In genomic region chr20:61849376-61849775, GRCh38 we compare ENCODE assay signal across 22 cellular contexts.
DNase-seq lines count a peak whose midpoint lies in the region; ATAC-seq, FAIRE-seq and TF ChIP-seq lines count a peak whose summit lies in the region.
"Had no signal": no experiment of that assay in that cellular context is flagged by ENCODE, and none has a peak within 500 bp of the region (broad histone marks: within the 10 kb centered on the region; RNA-seq: fewer than 3 reads in every experiment).

No MANE protein-coding gene starts in this region.

- CTCF ChIA-PET in HepG2 (lab: Yijun Ruan, JAX; ENCODE audit: low intra/inter-chr PET ratio, low total read pairs) = no interaction called here

- TF ChIP-seq CTCF in HepG2 (CRISPR knock-in tag; IDR thresholded peaks at IDR 0.05) (no peak), osteoblast (IDR thresholded peaks at IDR 0.05; ENCODE audit: extremely low read depth, low read depth, low read length) (no peak), spleen (IDR thresholded peaks at IDR 0.05 in 8 of 11, conservative IDR thresholded peaks at IDR 0.05 in 3 of 11) (no peak), body of pancreas (IDR thresholded peaks at IDR 0.05) (no peak)

- no peak overlapping the region for H3K9ac ChIP-seq in HepG2 (ENCODE audit: insufficient read depth, low read depth, low read length)
- H3K9ac ChIP-seq: GM23248 had no signal

- in situ Hi-C loops in HepG2 (cut with HindIII; ENCODE audit: extremely low pct_ligation_motif_present, low pct_unique_long_range_greater_than_20kb) = no loop called here

- H3K4me2 ChIP-seq in HepG2 (ENCODE audit: low read depth, low read length) = no peak overlapping the region
- no peak overlapping the region for H3K4me2 ChIP-seq in osteoblast (ENCODE audit: insufficient read depth, low read length)
- H3K4me2 ChIP-seq: A549 had no signal

- peaks cover 32 to 87% of the 10 kb centered on the region in 2 experiments; a peak in 4 of 5 replicates for H3K27me3 ChIP-seq in HepG2 (ENCODE audit: control insufficient read depth in 1 of 2, insufficient read depth in 2 of 2, low read length in 2 of 2)
- no peaks in the 10 kb centered on the region for H3K27me3 ChIP-seq in osteoblast (ENCODE audit: insufficient read depth, low read length)
- H3K27me3 ChIP-seq in spleen (replicated peaks in 1 of 7) = peaks cover 0 to 24% (median 0%) of the 10 kb centered on the region in 7 donors
- no peaks in the 10 kb centered on the region for H3K27me3 ChIP-seq in effector memory CD4-positive, alpha-beta T cell (replicated peaks; ENCODE audit: control insufficient read depth, insufficient read depth, low read length, poor library complexity, severe bottlenecking)
- no peaks in the 10 kb centered on the region for H3K27me3 ChIP-seq in body of pancreas

- H3K36me3 ChIP-seq in HepG2 (replicated peaks in 1 of 2; ENCODE audit: control insufficient read depth in 1 of 2, insufficient read depth in 2 of 2, low read length in 2 of 2) (no peaks in the 10 kb centered on the region), osteoblast (ENCODE audit: insufficient read depth, low read length) (no peaks in the 10 kb centered on the region), spleen (no peaks in the 10 kb centered on the region), body of pancreas (replicated peaks in 1 of 2; ENCODE audit: insufficient read depth in 1 of 2, low read depth in 2 of 2) (no peaks in the 10 kb centered on the region)
- no peaks in the 10 kb centered on the region for H3K36me3 ChIP-seq in effector memory CD4-positive, alpha-beta T cell (ENCODE audit: control insufficient read depth, insufficient read depth, low read length)

- no peak for TF ChIP-seq RAD21 in HepG2 (CRISPR knock-in tag; IDR thresholded peaks at IDR 0.05)

- H3K27ac ChIP-seq in HepG2 (ENCODE audit: extremely low read length, insufficient read depth, low read length) (no peak overlapping the region), osteoblast (ENCODE audit: low read depth, low read length) (no peak overlapping the region), spleen (no peak overlapping the region), body of pancreas (no peak overlapping the region)
- H3K27ac ChIP-seq in effector memory CD4-positive, alpha-beta T cell (ENCODE audit: insufficient read depth, low read length, poor library complexity, severe bottlenecking) = no peak overlapping the region
- H3K27ac ChIP-seq: A549, C4-2B, GM23248 had no signal

- H3K79me2 ChIP-seq in HepG2 (ENCODE audit: insufficient read depth, low read length) (no peaks in the 10 kb centered on the region), osteoblast (ENCODE audit: insufficient read depth, low read length) (no peaks in the 10 kb centered on the region)

- 3% methylated on average over 9 of the region's 11 CpGs for WGBS in HepG2 (ENCODE audit: low lambda C conversion rate)
- WGBS in spleen, 5 donors = 79 to 88% (median 85%) methylated on average over 9 to 11 of the region's 11 CpGs
- 67% methylated on average over 11 of the region's 11 CpGs; no CpG with 5 or more reads in 1 of the 2 donors for WGBS in body of pancreas, 2 donors

- TF ChIP-seq POLR2A in HepG2 (IDR thresholded peaks at IDR 0.05; ENCODE audit: insufficient read depth in 1 of 2, low read depth in 2 of 2, low read length in 2 of 2) (no peak), spleen (IDR thresholded peaks at IDR 0.05) (no peak), body of pancreas (IDR thresholded peaks at IDR 0.05) (no peak)

- BruUV-seq in HepG2 (replicated peaks; lab: Mats Ljungman, UMichigan) = no TSS peak

- ATAC-seq in HepG2 = no peak; the same call in 2 of the 3 replicates
- no peak for ATAC-seq in body of pancreas
- ATAC-seq: A549; CD8-positive, alpha-beta T cell had no signal

- no peak overlapping the region for H2AFZ ChIP-seq in HepG2 (ENCODE audit: low read length)
- no peak overlapping the region for H2AFZ ChIP-seq in osteoblast (ENCODE audit: low read length)
- H2AFZ ChIP-seq: GM23248 had no signal

- intact Hi-C loops in HepG2 (cut with micrococcal nuclease; ENCODE audit: unreplicated experiment) (no loop called here), spleen (cut with DNase I; ENCODE audit: low total_unique reads) (no loop called here), body of pancreas (cut with DNase I) (no loop called here)

- H3K9me3 ChIP-seq in HepG2 (ENCODE audit: low read length) (0 out of 2 replicates have a peak, but pooled peaks cover 6% of the 10 kb centered on the region), osteoblast (ENCODE audit: low read depth, low read length) (no peaks in the 10 kb centered on the region), spleen (peaks cover 0 to 32% (median 0%) of the 10 kb centered on the region in 8 donors), body of pancreas (no peaks in the 10 kb centered on the region)
- H3K9me3 ChIP-seq in effector memory CD4-positive, alpha-beta T cell (ENCODE audit: control insufficient read depth, low read length) = no peaks in the 10 kb centered on the region
- H3K9me3 ChIP-seq: A549 had no signal

- POLR2A ChIA-PET in HepG2 (lab: Yijun Ruan, JAX) = no interaction called here

- no peak for DNase-seq in HTR-8/SVneo (ENCODE audit: insufficient read length, low spot score)
- no peak for DNase-seq in HepG2 (ENCODE audit: low spot score)
- DNase-seq in osteoblast (ENCODE audit: insufficient read length, low spot score, missing footprints) = peak; percentile 38
- DNase-seq in spleen = peak; percentile 56
- DNase-seq in effector memory CD4-positive, alpha-beta T cell = no peak
- no peak for DNase-seq in NCI-H82 treated with DMSO at 0.1 percent for 48 hours (lab: John Stamatoyannopoulos, UW; ENCODE audit: unreplicated experiment)
- no peak for DNase-seq in body of pancreas
- DNase-seq: 8988T; ACHN; Caco-2; CD4-positive, CD25-positive, alpha-beta regulatory T cell; CD8-positive, alpha-beta T cell; DMS153; DND-41; GM23248; H7; HCEC 1CT had no signal

- H3K4me1 ChIP-seq in HepG2 (ENCODE audit: insufficient read depth, low read length) (no peaks in the 10 kb centered on the region), osteoblast (ENCODE audit: insufficient read depth, low read length) (no peaks in the 10 kb centered on the region), spleen (no peaks in the 10 kb centered on the region), body of pancreas (no peaks in the 10 kb centered on the region)
- no peaks in the 10 kb centered on the region for H3K4me1 ChIP-seq in effector memory CD4-positive, alpha-beta T cell (ENCODE audit: control insufficient read depth, insufficient read depth, low read length, poor library complexity, severe bottlenecking)
- H3K4me1 ChIP-seq: A549, Caco-2 had no signal

- peak; percentile 13 for FAIRE-seq in HTR-8/SVneo (lab: Jason Lieb, UNC)
- no peak for FAIRE-seq in HepG2 (lab: Jason Lieb, UNC)
- FAIRE-seq: A549, G401.6, GM12892, H1 had no signal

- H4K20me1 ChIP-seq in HepG2 (ENCODE audit: insufficient read depth, low read length) = no peaks in the 10 kb centered on the region
- no peaks in the 10 kb centered on the region for H4K20me1 ChIP-seq in osteoblast (ENCODE audit: insufficient read depth, low read length)

- TF ChIP-seq EP300 in HepG2 (IDR thresholded peaks at IDR 0.05; ENCODE audit: low read depth in 2 of 2, low read length in 2 of 2) = no peak
- TF ChIP-seq EP300 in HepG2 (CRISPR knock-in tag; IDR thresholded peaks at IDR 0.05; ENCODE audit: borderline replicate concordance) = no peak

- H3K4me3 ChIP-seq in HepG2 (replicated peaks in 1 of 3; ENCODE audit: insufficient read depth in 1 of 3, low read depth in 2 of 3, low read length in 3 of 3) (no peak overlapping the region), osteoblast (ENCODE audit: insufficient read depth, low read length) (no peak overlapping the region), spleen (no peak overlapping the region), body of pancreas (no peak overlapping the region)
- no peak overlapping the region for H3K4me3 ChIP-seq in effector memory CD4-positive, alpha-beta T cell (ENCODE audit: insufficient read depth, low read depth, low read length, poor library complexity, severe bottlenecking)
- H3K4me3 ChIP-seq: A549, GM23248 had no signal

TF ChIP-seq in HepG2, 621 proteins besides CTCF, POLR2A, EP300 and RAD21:
- TF ChIP-seq NFE2 (CRISPR knock-in tag; IDR thresholded peaks at IDR 0.05) (no peak), ZNF263 (CRISPR knock-in tag; IDR thresholded peaks at IDR 0.05) (peak; percentile 84), DPF2 (CRISPR knock-in tag; IDR thresholded peaks at IDR 0.05; ENCODE audit: borderline replicate concordance, low read depth) (no peak), TOPORS (CRISPR knock-in tag; IDR thresholded peaks at IDR 0.05) (no peak), GZF1 (CRISPR knock-in tag; IDR thresholded peaks at IDR 0.05) (no peak), ZNF274 (CRISPR knock-in tag; IDR thresholded peaks at IDR 0.05) (0 out of 2 replicates have a peak, but pooled peaks have one; percentile 51)
- TF ChIP-seq, protein P1, sequence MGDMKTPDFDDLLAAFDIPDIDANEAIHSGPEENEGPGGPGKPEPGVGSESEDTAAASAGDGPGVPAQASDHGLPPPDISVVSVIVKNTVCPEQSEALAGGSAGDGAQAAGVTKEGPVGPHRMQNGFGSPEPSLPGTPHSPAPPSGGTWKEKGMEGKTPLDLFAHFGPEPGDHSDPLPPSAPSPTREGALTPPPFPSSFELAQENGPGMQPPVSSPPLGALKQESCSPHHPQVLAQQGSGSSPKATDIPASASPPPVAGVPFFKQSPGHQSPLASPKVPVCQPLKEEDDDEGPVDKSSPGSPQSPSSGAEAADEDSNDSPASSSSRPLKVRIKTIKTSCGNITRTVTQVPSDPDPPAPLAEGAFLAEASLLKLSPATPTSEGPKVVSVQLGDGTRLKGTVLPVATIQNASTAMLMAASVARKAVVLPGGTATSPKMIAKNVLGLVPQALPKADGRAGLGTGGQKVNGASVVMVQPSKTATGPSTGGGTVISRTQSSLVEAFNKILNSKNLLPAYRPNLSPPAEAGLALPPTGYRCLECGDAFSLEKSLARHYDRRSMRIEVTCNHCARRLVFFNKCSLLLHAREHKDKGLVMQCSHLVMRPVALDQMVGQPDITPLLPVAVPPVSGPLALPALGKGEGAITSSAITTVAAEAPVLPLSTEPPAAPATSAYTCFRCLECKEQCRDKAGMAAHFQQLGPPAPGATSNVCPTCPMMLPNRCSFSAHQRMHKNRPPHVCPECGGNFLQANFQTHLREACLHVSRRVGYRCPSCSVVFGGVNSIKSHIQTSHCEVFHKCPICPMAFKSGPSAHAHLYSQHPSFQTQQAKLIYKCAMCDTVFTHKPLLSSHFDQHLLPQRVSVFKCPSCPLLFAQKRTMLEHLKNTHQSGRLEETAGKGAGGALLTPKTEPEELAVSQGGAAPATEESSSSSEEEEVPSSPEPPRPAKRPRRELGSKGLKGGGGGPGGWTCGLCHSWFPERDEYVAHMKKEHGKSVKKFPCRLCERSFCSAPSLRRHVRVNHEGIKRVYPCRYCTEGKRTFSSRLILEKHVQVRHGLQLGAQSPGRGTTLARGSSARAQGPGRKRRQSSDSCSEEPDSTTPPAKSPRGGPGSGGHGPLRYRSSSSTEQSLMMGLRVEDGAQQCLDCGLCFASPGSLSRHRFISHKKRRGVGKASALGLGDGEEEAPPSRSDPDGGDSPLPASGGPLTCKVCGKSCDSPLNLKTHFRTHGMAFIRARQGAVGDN (CRISPR knock-in tag; IDR thresholded peaks at IDR 0.05) = 0 out of 2 replicates have a peak, but pooled peaks have one; percentile 15
TF ChIP-seq in HepG2: peak in this region for 3.

Comparison
In these comparisons a context has a peak if more than half of its experiments do, and no peak if none do; other contexts are left out.
1. DNase-seq: peak in osteoblast (single experiment) and spleen (single experiment); none in HTR-8/SVneo (single experiment), HepG2 (single experiment), effector memory CD4-positive, alpha-beta T cell (0 of 3), NCI-H82 treated with DMSO at 0.1 percent for 48 hours (single experiment) and body of pancreas (0 of 4).